8 cellular contexts compared by ENCODE assay signal in the genomic region with DNA sequence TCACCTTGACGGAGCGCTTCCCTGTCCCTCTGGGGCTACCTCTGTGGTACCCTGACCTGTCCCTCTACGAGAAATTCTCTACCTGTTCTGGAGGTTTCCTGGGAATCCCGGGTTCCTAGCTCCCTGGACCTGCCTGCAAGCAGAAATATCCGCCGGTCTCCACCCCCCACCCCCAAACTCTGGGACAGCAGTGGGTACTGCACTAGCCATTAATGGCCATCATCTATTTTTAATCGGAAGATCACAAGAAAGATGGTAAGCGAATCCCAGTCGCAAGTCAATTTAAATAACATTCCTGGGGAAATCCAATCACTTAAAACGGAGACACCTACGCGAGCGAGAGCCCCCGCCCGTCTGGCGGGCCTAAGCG. TPM values are rescaled to one million over a fixed set of nuclear protein-coding genes. Genes with fewer than 3 reads are reported as not detected.
A peak's percentile ranks its signal among the peaks of the same experiment; 100 is the strongest.
DNase-seq lines count a peak whose midpoint lies in the region; ATAC-seq and TF ChIP-seq lines count a peak whose summit lies in the region.

No MANE protein-coding gene starts in this region.

- TF ChIP-seq RAD21 in liver (IDR thresholded peaks at IDR 0.05) = no peak

- POLR2A ChIA-PET in activated CD4-positive, alpha-beta T cell treated with anti-CD3 and anti-CD28 coated beads for 36 hours (lab: Charles Lee) = no interaction called here
- POLR2A ChIA-PET in activated naive CD8-positive, alpha-beta T cell treated with anti-CD3 and anti-CD28 coated beads, Interleukin-2, amount 10 ng/mL, durations not matched to agents 7 days and 5 days (lab: Charles Lee) = no interaction called here

- peaks cover 10% of the 10 kb centered on the region for H3K4me1 Mint-ChIP-seq in activated CD4-positive, alpha-beta T cell treated with anti-CD3 and anti-CD28 coated beads for 36 hours
- peaks cover 10% of the 10 kb centered on the region for H3K4me1 Mint-ChIP-seq in activated naive CD8-positive, alpha-beta T cell treated with anti-CD3 and anti-CD28 coated beads, Interleukin-2, amount 10 ng/mL, durations not matched to agents 7 days and 5 days

- no peaks in the 10 kb centered on the region for H3K9me3 Mint-ChIP-seq in activated CD4-positive, alpha-beta T cell treated with anti-CD3 and anti-CD28 coated beads for 36 hours (ENCODE audit: low read depth)
- H3K9me3 Mint-ChIP-seq in activated naive CD8-positive, alpha-beta T cell treated with anti-CD3 and anti-CD28 coated beads, Interleukin-2, amount 10 ng/mL, durations not matched to agents 7 days and 5 days = no peaks in the 10 kb centered on the region

- no peak for ATAC-seq in activated CD4-positive, alpha-beta T cell treated with anti-CD3 and anti-CD28 coated beads for 36 hours
- ATAC-seq in activated naive CD8-positive, alpha-beta T cell treated with anti-CD3 and anti-CD28 coated beads, Interleukin-2, amount 10 ng/mL, durations not matched to agents 7 days and 5 days (ENCODE audit: low read depth) = no peak
- ATAC-seq in thoracic aorta (ENCODE audit: insufficient number of reproducible peaks, low FRiP score, low read depth) = no peak
- ATAC-seq in HG03354 (IDR thresholded peaks at IDR 0.05; ENCODE audit: poor library complexity, severe bottlenecking, unreplicated experiment) = no peak

- DNase-seq in activated CD4-positive, alpha-beta T cell treated with anti-CD3 and anti-CD28 coated beads for 36 hours = no peak
- no peak for DNase-seq in activated CD4-positive, alpha-beta T cell treated with anti-CD3 and anti-CD28 coated beads for 48 hours
- DNase-seq in activated naive CD8-positive, alpha-beta T cell treated with anti-CD3 and anti-CD28 coated beads, Interleukin-2, amount 10 ng/mL, durations not matched to agents 7 days and 5 days = peak; percentile 29
- no peak for DNase-seq in thoracic aorta (ENCODE audit: low spot score)
- DNase-seq in DMS79 (lab: John Stamatoyannopoulos, UW) = no peak
- DNase-seq in epidermal melanocyte (ENCODE audit: insufficient read length, low spot score) = no peak

- H3K9me3 ChIP-seq in liver (ENCODE audit: control insufficient read depth in 4 of 4, low read length in 3 of 4) (no peaks in the 10 kb centered on the region), thoracic aorta (no peaks in the 10 kb centered on the region)

- no peak overlapping the region for H3K27ac Mint-ChIP-seq in activated CD4-positive, alpha-beta T cell treated with anti-CD3 and anti-CD28 coated beads for 36 hours
- H3K27ac Mint-ChIP-seq in activated naive CD8-positive, alpha-beta T cell treated with anti-CD3 and anti-CD28 coated beads, Interleukin-2, amount 10 ng/mL, durations not matched to agents 7 days and 5 days = no peak overlapping the region

- no peak for TF ChIP-seq CTCF in liver (IDR thresholded peaks at IDR 0.05; ENCODE audit: low read depth, low read length, missing input control)
- TF ChIP-seq CTCF in thoracic aorta (IDR thresholded peaks at IDR 0.05) = no peak

- H3K4me3 ChIP-seq in liver (ENCODE audit: low read depth in 1 of 3, low read length in 3 of 3) = peak overlapping the region in 2 of 3 donors; percentile 57 to 76
- H3K4me3 ChIP-seq in thoracic aorta = peak overlapping the region; percentile 75

- WGBS in liver = 7% methylated on average over 17 of the region's 17 CpGs

- H3K4me3 Mint-ChIP-seq in activated CD4-positive, alpha-beta T cell treated with anti-CD3 and anti-CD28 coated beads for 36 hours = peak overlapping the region; percentile 55
- peak overlapping the region; percentile 67 for H3K4me3 Mint-ChIP-seq in activated naive CD8-positive, alpha-beta T cell treated with anti-CD3 and anti-CD28 coated beads, Interleukin-2, amount 10 ng/mL, durations not matched to agents 7 days and 5 days

- H3K27ac ChIP-seq in liver (ENCODE audit: low read depth in 1 of 2, low read length in 2 of 2) (no peak overlapping the region), thoracic aorta (no peak overlapping the region)

- H3K27me3 Mint-ChIP-seq in activated CD4-positive, alpha-beta T cell treated with anti-CD3 and anti-CD28 coated beads for 36 hours = peaks cover 41% of the 10 kb centered on the region
- peaks cover 56% of the 10 kb centered on the region for H3K27me3 Mint-ChIP-seq in activated naive CD8-positive, alpha-beta T cell treated with anti-CD3 and anti-CD28 coated beads, Interleukin-2, amount 10 ng/mL, durations not matched to agents 7 days and 5 days

- H3K4me1 ChIP-seq in liver (ENCODE audit: control insufficient read depth in 4 of 4, insufficient read depth in 4 of 4, low read length in 3 of 4) = peaks cover 13 to 23% (median 17%) of the 10 kb centered on the region in 4 donors
- peaks cover 7 to 12% of the 10 kb centered on the region in 2 donors for H3K4me1 ChIP-seq in thoracic aorta (ENCODE audit: control insufficient read depth in 1 of 2, low read depth in 2 of 2)

- H3K36me3 ChIP-seq in liver (ENCODE audit: control insufficient read depth in 4 of 4, insufficient read depth in 3 of 4, low read depth in 1 of 4, low read length in 3 of 4) (no peaks in the 10 kb centered on the region), thoracic aorta (no peaks in the 10 kb centered on the region)

- no peak overlapping the region for H3K9ac ChIP-seq in liver (ENCODE audit: low read depth in 1 of 2, low read length in 2 of 2)

- intact Hi-C loops in activated CD4-positive, alpha-beta T cell treated with anti-CD3 and anti-CD28 coated beads for 36 hours (cut with DNase I, micrococcal nuclease) = loop anchor here (1.0 to 10.0 kb wide), 3 partner anchors 175 to 260 kb away; partner anchors contain the start of genes IFT80 (in 1 of the 2) and SMC4 (in 1 of the 2)

- CTCF ChIA-PET in activated CD4-positive, alpha-beta T cell treated with anti-CD3 and anti-CD28 coated beads for 36 hours (lab: Charles Lee) = interaction anchor here (0.6 to 1.4 kb wide), 4 partner anchors 170 to 275 kb away, joined by 3 read pairs; no protein-coding TSS in a partner anchor

- H3K27me3 ChIP-seq in liver (ENCODE audit: control insufficient read depth in 4 of 4, insufficient read depth in 4 of 4, low read length in 3 of 4) (peaks cover 0 to 12% (median 1%) of the 10 kb centered on the region in 4 donors), thoracic aorta (replicated peaks; ENCODE audit: insufficient read depth) (no peaks in the 10 kb centered on the region)

- H3K36me3 Mint-ChIP-seq in activated CD4-positive, alpha-beta T cell treated with anti-CD3 and anti-CD28 coated beads for 36 hours (ENCODE audit: low read depth) = no peaks in the 10 kb centered on the region
- H3K36me3 Mint-ChIP-seq in activated naive CD8-positive, alpha-beta T cell treated with anti-CD3 and anti-CD28 coated beads, Interleukin-2, amount 10 ng/mL, durations not matched to agents 7 days and 5 days = no peaks in the 10 kb centered on the region

TF ChIP-seq in liver, 16 proteins besides CTCF, POLR2A, EP300 and RAD21:
- no peak for TF ChIP-seq FOXA1 (IDR thresholded peaks at IDR 0.05)
TF ChIP-seq in liver: peak in this region for 0.

RNA-seq across cellular contexts. Expression of gene C3orf80, which starts 0.4 kb away (rescaled TPM):
- total RNA-seq in activated CD4-positive, alpha-beta T cell treated with anti-CD3 and anti-CD28 coated beads for 36 hours = under 1 TPM in 1 of 2 experiments, not detected in 1; 0.09 TPM
- total RNA-seq in activated naive CD8-positive, alpha-beta T cell treated with anti-CD3 and anti-CD28 coated beads, Interleukin-2, amount 10 ng/mL, durations not matched to agents 7 days and 5 days = not detected
- total RNA-seq in liver = 1 to 10 TPM in 1 of 2 donors, under 1 TPM in 1; 0.47 to 1.4 TPM
- polyA plus RNA-seq in liver = under 1 TPM; 0.46 to 0.53 TPM
- 1 to 10 TPM; 1.1 to 1.6 TPM for total RNA-seq in thoracic aorta
